8 cellular contexts compared by ENCODE assay signal in genomic region chr20:51750037-51750769, GRCh38. TPM values are rescaled to one million over a fixed set of nuclear protein-coding genes. Genes with fewer than 3 reads are reported as not detected.
DNase-seq lines count a peak whose midpoint lies in the region; ATAC-seq, FAIRE-seq and TF ChIP-seq lines count a peak whose summit lies in the region.

No MANE protein-coding gene starts in this region.

- no peaks in the 10 kb centered on the region for H3K4me1 Mint-ChIP-seq in T-helper 17 cell

- H3K4me2 ChIP-seq in GM12878 (ENCODE audit: control insufficient read depth, insufficient read depth) (no peak overlapping the region), keratinocyte (ENCODE audit: control insufficient read depth, extremely low read depth, insufficient read depth, low read depth, low read length) (peak overlapping the region; percentile 27)

- H3K9me3 ChIP-seq in GM12878 (replicated peaks; ENCODE audit: control insufficient read depth, insufficient read depth, low read length), result no peaks in the 10 kb centered on the region
- H3K9me3 ChIP-seq in keratinocyte (ENCODE audit: control insufficient read depth, low read depth, low read length), result no peaks in the 10 kb centered on the region
- peaks cover 0 to 3% (median 0%) of the 10 kb centered on the region in 8 donors for H3K9me3 ChIP-seq in spleen
- H3K9me3 ChIP-seq in T-helper 17 cell (ENCODE audit: control insufficient read depth, low read length, poor library complexity, severe bottlenecking), result no peaks in the 10 kb centered on the region

- in situ Hi-C loops in GM12878 (cut with MboI), result no loop called here

- H3K27ac ChIP-seq in GM12878 (ENCODE audit: control insufficient read depth, insufficient read depth), result no peak overlapping the region
- H3K27ac ChIP-seq in keratinocyte (ENCODE audit: control insufficient read depth, insufficient read depth, low read length), result peak overlapping the region; percentile 74
- no peak overlapping the region for H3K27ac ChIP-seq in spleen

- ATAC-seq in GM12878 (peak; percentile 92), HG03457 (IDR thresholded peaks at IDR 0.05; ENCODE audit: unreplicated experiment) (no peak), T-helper 17 cell (no peak)

- H3K4me3 Mint-ChIP-seq in T-helper 17 cell, result no peak overlapping the region

- no peak overlapping the region for H3K27ac Mint-ChIP-seq in T-helper 17 cell

- FAIRE-seq in GM12878 (lab: Jason Lieb, UNC) (no peak), keratinocyte (lab: Jason Lieb, UNC) (peak; percentile 49)

- RAD21 ChIA-PET in GM12878 (lab: Charles Lee; ENCODE audit: unreplicated experiment), result no interaction called here

- no peak for TF ChIP-seq EP300 in GM12878 (IDR thresholded peaks at IDR 0.05; ENCODE audit: borderline replicate concordance in 1 of 2, control insufficient read depth in 1 of 2, low read depth in 2 of 2, low read length in 2 of 2)

- H3K4me3 ChIP-seq in NB4 (ENCODE audit: low read depth, low read length) (no peak overlapping the region), GM12878 (no peak overlapping the region), keratinocyte (ENCODE audit: control insufficient read depth in 2 of 3, extremely low read depth in 1 of 3, insufficient read depth in 2 of 3, low read depth in 1 of 3, low read length in 3 of 3) (peak overlapping the region in 1 of 3 experiments; percentile 14), spleen (no peak overlapping the region)

- DNase-seq in GM04504 (ENCODE audit: low read depth) (peak; percentile 80), NB4 (ENCODE audit: low read depth) (peak; percentile 63), GM12878 (ENCODE audit: low read depth, low spot score) (no peak), keratinocyte (ENCODE audit: low read depth, low spot score) (peak; percentile 71), spleen (no peak), T-helper 17 cell (no peak)
- peak; percentile 38 for DNase-seq in stimulated activated CD4-positive, alpha-beta T cell treated with anti-CD3 and anti-CD28 coated beads, Interleukin-4, amount 100 ng/mL, for 1 hour

- H3K36me3 ChIP-seq in GM12878 (ENCODE audit: control insufficient read depth in 2 of 2, insufficient read depth in 2 of 2, low read length in 1 of 2) (no peaks in the 10 kb centered on the region), keratinocyte (ENCODE audit: control insufficient read depth in 2 of 2, extremely low read depth in 1 of 2, insufficient read depth in 2 of 2, low read length in 2 of 2) (no peaks in the 10 kb centered on the region), spleen (no peaks in the 10 kb centered on the region)

- POLR2A ChIA-PET in GM12878 (lab: Charles Lee), result no interaction called here

- no peaks in the 10 kb centered on the region for H3K9me1 ChIP-seq in keratinocyte (ENCODE audit: control insufficient read depth, extremely low read depth, insufficient read depth, low read length)

- TF ChIP-seq POLR2A in NB4 (IDR thresholded peaks at IDR 0.05; ENCODE audit: extremely low read depth, insufficient read length), result no peak
- no peak for TF ChIP-seq POLR2A in GM12878 (IDR thresholded peaks at IDR 0.05; ENCODE audit: low read depth, low read length)
- no peak for TF ChIP-seq POLR2A in spleen (IDR thresholded peaks at IDR 0.05)

- H2AFZ ChIP-seq in GM12878 (ENCODE audit: control insufficient read depth, low read depth, low read length), result no peak overlapping the region
- peak overlapping the region; percentile 37 for H2AFZ ChIP-seq in keratinocyte (ENCODE audit: control insufficient read depth, low read length)

- TF ChIP-seq RAD21 in GM12878 (IDR thresholded peaks at IDR 0.05; ENCODE audit: insufficient read depth, low read depth, low read length), result no peak

- H3K9ac ChIP-seq in GM12878 (ENCODE audit: control insufficient read depth, insufficient read depth, low read length) (no peak overlapping the region), keratinocyte (ENCODE audit: control insufficient read depth, extremely low read depth, insufficient read depth, low read length) (peak overlapping the region; percentile 55)

- CTCF ChIA-PET in GM12878 (lab: Yijun Ruan, JAX), result no interaction called here

- H3K4me1 ChIP-seq in GM12878 (ENCODE audit: control insufficient read depth, insufficient read depth, low read length) (no peaks in the 10 kb centered on the region), keratinocyte (ENCODE audit: control insufficient read depth, extremely low read depth, insufficient read depth, low read length) (peaks cover 26% of the 10 kb centered on the region), spleen (peaks cover 0 to 12% (median 0%) of the 10 kb centered on the region in 6 donors)

- dilution Hi-C loops in keratinocyte (cut with MboI; ENCODE audit: extremely low pct_ligation_motif_present, low sequenced_read_pairs), result no loop called here

- H3K79me2 ChIP-seq in GM12878 (ENCODE audit: control insufficient read depth, insufficient read depth, low read length), result no peaks in the 10 kb centered on the region
- no peaks in the 10 kb centered on the region for H3K79me2 ChIP-seq in keratinocyte (ENCODE audit: control insufficient read depth, insufficient read depth, low read length)

- TF ChIP-seq CTCF in NB4 (IDR thresholded peaks at IDR 0.05; ENCODE audit: low read depth, low read length), result no peak
- TF ChIP-seq CTCF in GM12878 (IDR thresholded peaks at IDR 0.05 in 2 of 3, conservative IDR thresholded peaks at IDR 0.05 in 1 of 3; ENCODE audit: control insufficient read depth in 2 of 3, extremely low read depth in 1 of 3, insufficient read depth in 1 of 3, low read depth in 3 of 3, low read length in 3 of 3), result no peak
- no peak for TF ChIP-seq CTCF in keratinocyte (optimal IDR thresholded peaks at IDR 0.05 in 1 of 3, IDR thresholded peaks at IDR 0.05 in 1 of 3, conservative IDR thresholded peaks at IDR 0.05 in 1 of 3; ENCODE audit: extremely low read depth in 1 of 3, insufficient read depth in 2 of 3, low read length in 3 of 3)
- TF ChIP-seq CTCF in spleen (IDR thresholded peaks at IDR 0.05 in 8 of 11, conservative IDR thresholded peaks at IDR 0.05 in 3 of 11), result no peak

- H4K20me1 ChIP-seq in GM12878 (ENCODE audit: control insufficient read depth, insufficient read depth), result no peaks in the 10 kb centered on the region
- no peaks in the 10 kb centered on the region for H4K20me1 ChIP-seq in keratinocyte (ENCODE audit: control insufficient read depth, extremely low read depth, insufficient read depth, low read length)

- peaks cover 6% of the 10 kb centered on the region for H3K27me3 Mint-ChIP-seq in T-helper 17 cell

- intact Hi-C loops in GM12878 (cut with micrococcal nuclease; ENCODE audit: unreplicated experiment) (no loop called here), spleen (cut with DNase I; ENCODE audit: low total_unique reads) (no loop called here)

- 44% methylated on average over 19 of the region's 19 CpGs for WGBS in GM12878 (ENCODE audit: insufficient coverage, insufficient replicate concordance, low lambda C conversion rate, missing lambda C conversion rate)
- WGBS in spleen, 5 donors, result 78 to 87% (median 83%) methylated on average over 19 of the region's 19 CpGs

- no peaks in the 10 kb centered on the region for H3K36me3 Mint-ChIP-seq in T-helper 17 cell (ENCODE audit: low read depth)

- no peaks in the 10 kb centered on the region for H3K27me3 ChIP-seq in GM12878 (replicated peaks in 1 of 2; ENCODE audit: control insufficient read depth in 2 of 2, insufficient read depth in 2 of 2, low read length in 1 of 2)
- no peaks in the 10 kb centered on the region for H3K27me3 ChIP-seq in keratinocyte (ENCODE audit: control insufficient read depth, extremely low read depth, insufficient read depth, low read length)
- no peaks in the 10 kb centered on the region for H3K27me3 ChIP-seq in spleen (replicated peaks in 1 of 7)

- BruUV-seq in GM12878 (replicated peaks; lab: Mats Ljungman, UMichigan), result no TSS peak

- SMC1A ChIA-PET in GM12878 (lab: Charles Lee; ENCODE audit: uncharacterized antibody, unreplicated experiment), result no interaction called here

RNA-seq across cellular contexts. Expression of gene ATP9A, which starts 18.0 kb away (rescaled TPM):
- 0.07 and 0.13 TPM in 2 replicates for total RNA-seq in GM12878 (2013; cell fraction: nucleolus; rRNA removed)
- 0.11 TPM in 2 replicates for total RNA-seq in GM12878 (2014; rRNA removed)
- 0.04 and 0.14 TPM in 2 replicates for total RNA-seq in GM12878 (2014; rRNA removed; fragmentation: Illumina TruSeq; extraction: Trizol)
- 0.31 and 0.37 TPM in 2 replicates for total RNA-seq in GM12878 (2021)
- 0.14 TPM for polyA plus RNA-seq in GM12878 (2011; ENCODE audit: low read depth)
- polyA plus RNA-seq in GM12878 (2011; rRNA removed), result 0.81 and 0.98 TPM in 2 replicates
- polyA plus RNA-seq in GM12878 (2011; cell fraction: cytosol; rRNA removed), result 0.64 and 0.75 TPM in 2 replicates
- 0.59 and 1.1 TPM in 2 replicates for polyA plus RNA-seq in GM12878 (2011; cell fraction: nucleus; rRNA removed)
- 0.24 and 0.41 TPM in 2 replicates for polyA plus RNA-seq in GM12878 (2012)
- polyA plus RNA-seq in GM12878 (2014; fragmentation: Illumina TruSeq; extraction: Trizol), result 0.10 and 0.16 TPM in 2 replicates
- polyA plus RNA-seq in GM12878 (2014; fragmentation: Nextera tagmentation; extraction: Ambion mirVana), result under 1 TPM; 0.03 to 0.04 TPM
- polyA plus RNA-seq in GM12878 (2014; rRNA removed), result 0.10 and 0.13 TPM in 2 replicates
- polyA plus RNA-seq in GM12878 (2016; fragmentation: Nextera tagmentation; extraction: Ambion mirVana), result under 1 TPM; 0.15 to 0.16 TPM
- 1.1 and 2.3 TPM in 2 replicates for polyA minus RNA-seq in GM12878 (2011; rRNA and poly(A)+ RNA removed)
- 0.52 and 0.80 TPM in 2 replicates for polyA minus RNA-seq in GM12878 (2011; cell fraction: cytosol; rRNA and poly(A)+ RNA removed)
- 0.24 and 0.38 TPM in 2 replicates for polyA minus RNA-seq in GM12878 (2011; cell fraction: nucleus; rRNA and poly(A)+ RNA removed)
- 5.8 to 8.6 TPM (median 6.1 TPM) in 3 replicates for polyA plus RNA-seq in keratinocyte
- 3.9 TPM for polyA plus RNA-seq in keratinocyte (2011; ENCODE audit: low read depth)
- 4.9 and 5.8 TPM in 2 replicates for polyA plus RNA-seq in keratinocyte (2011; cell fraction: cytosol; rRNA removed)
- 14.6 and 16.9 TPM in 2 replicates for polyA plus RNA-seq in keratinocyte (2011; cell fraction: nucleus; rRNA removed)
- polyA plus RNA-seq in keratinocyte (2012; ENCODE audit: low replicate concordance), result 7.2 and 7.8 TPM in 2 replicates
- 21.6 to 31.0 TPM (median 23.0 TPM) in 3 replicates for polyA minus RNA-seq in keratinocyte
- 16.3 TPM for polyA minus RNA-seq in keratinocyte (2011; cell fraction: cytosol; rRNA and poly(A)+ RNA removed)
- polyA minus RNA-seq in keratinocyte (2011; cell fraction: nucleus; rRNA and poly(A)+ RNA removed), result 30.1 and 38.6 TPM in 2 replicates
- total RNA-seq in spleen, result 10 to 100 TPM in 2 of 7 donors, 1 to 10 TPM in 5; 5.7 to 11.5 (median 9.0) TPM
- 1 to 10 TPM in 1 of 3 donors, under 1 TPM in 2; 0.37 to 1.2 (median 0.76) TPM for polyA plus RNA-seq in spleen
- 1 to 10 TPM in 1 of 2 donors, under 1 TPM in 1; 0.15 to 4.2 TPM for total RNA-seq in T-helper 17 cell

RNA-seq across cellular contexts. Expression of gene SALL4, which starts 52.1 kb away (rescaled TPM):
- total RNA-seq in GM12878 (2013; cell fraction: nucleolus; rRNA removed), result 0.25 and 0.49 TPM in 2 replicates
- total RNA-seq in GM12878 (2014; rRNA removed) (0.22 TPM in 1 of 2 replicates, not detected in the other), GM12878 (2014; rRNA removed; fragmentation: Illumina TruSeq; extraction: Trizol) (not detected in 2 replicates), GM12878 (2021) (0.08 and 0.23 TPM in 2 replicates), spleen (1 to 10 TPM in 2 of 7 donors, under 1 TPM in 5; 0.20 to 2.3 (median 0.47) TPM), T-helper 17 cell (under 1 TPM; 0.16 to 0.32 TPM)
- not detected for polyA plus RNA-seq in GM12878 (2011; ENCODE audit: low read depth)
- polyA plus RNA-seq in GM12878 (2011; rRNA removed) (0.97 and 1.1 TPM in 2 replicates), GM12878 (2014; fragmentation: Illumina TruSeq; extraction: Trizol) (not detected in 2 replicates), GM12878 (2014; fragmentation: Nextera tagmentation; extraction: Ambion mirVana) (not detected), GM12878 (2014; rRNA removed) (not detected in 2 replicates), GM12878 (2016; fragmentation: Nextera tagmentation; extraction: Ambion mirVana) (under 1 TPM in 1 of 2 experiments, not detected in 1; 0.08 TPM), keratinocyte (0.04 to 0.45 TPM (median 0.17 TPM) in 3 replicates), spleen (under 1 TPM; 0.06 to 0.38 (median 0.37) TPM)
- polyA plus RNA-seq in GM12878 (2011; cell fraction: cytosol; rRNA removed), result 0.61 and 0.90 TPM in 2 replicates
- polyA plus RNA-seq in GM12878 (2011; cell fraction: nucleus; rRNA removed), result 3.1 and 3.3 TPM in 2 replicates
- 0.07 TPM in 1 of 2 replicates, not detected in the other for polyA plus RNA-seq in GM12878 (2012)
- 0.37 and 0.77 TPM in 2 replicates for polyA minus RNA-seq in GM12878 (2011; rRNA and poly(A)+ RNA removed)
- 0.40 and 0.52 TPM in 2 replicates for polyA minus RNA-seq in GM12878 (2011; cell fraction: cytosol; rRNA and poly(A)+ RNA removed)
- polyA minus RNA-seq in GM12878 (2011; cell fraction: nucleus; rRNA and poly(A)+ RNA removed), result 0.36 and 0.57 TPM in 2 replicates
- polyA plus RNA-seq in keratinocyte (2011; ENCODE audit: low read depth), result 0.11 TPM
- polyA plus RNA-seq in keratinocyte (2011; cell fraction: cytosol; rRNA removed), result 0.07 and 0.08 TPM in 2 replicates
- 1.0 and 1.5 TPM in 2 replicates for polyA plus RNA-seq in keratinocyte (2011; cell fraction: nucleus; rRNA removed)
- polyA plus RNA-seq in keratinocyte (2012; ENCODE audit: low replicate concordance), result 0.09 and 0.49 TPM in 2 replicates
- polyA minus RNA-seq in keratinocyte, result 0.07 to 2.3 TPM (median 1.7 TPM) in 3 replicates
- polyA minus RNA-seq in keratinocyte (2011; cell fraction: cytosol; rRNA and poly(A)+ RNA removed), result not detected
- 0.63 and 0.85 TPM in 2 replicates for polyA minus RNA-seq in keratinocyte (2011; cell fraction: nucleus; rRNA and poly(A)+ RNA removed)

Comparison
In these comparisons a context has a peak if more than half of its experiments do, and no peak if none do; other contexts are left out.
1. DNase-seq: peak in GM04504 (single experiment), NB4 (single experiment), keratinocyte (single experiment) and stimulated activated CD4-positive, alpha-beta T cell treated with anti-CD3 and anti-CD28 coated beads, Interleukin-4, amount 100 ng/mL, for 1 hour (single experiment); none in GM12878 (single experiment), spleen (single experiment) and T-helper 17 cell (0 of 3).